In the genomic region with DNA sequence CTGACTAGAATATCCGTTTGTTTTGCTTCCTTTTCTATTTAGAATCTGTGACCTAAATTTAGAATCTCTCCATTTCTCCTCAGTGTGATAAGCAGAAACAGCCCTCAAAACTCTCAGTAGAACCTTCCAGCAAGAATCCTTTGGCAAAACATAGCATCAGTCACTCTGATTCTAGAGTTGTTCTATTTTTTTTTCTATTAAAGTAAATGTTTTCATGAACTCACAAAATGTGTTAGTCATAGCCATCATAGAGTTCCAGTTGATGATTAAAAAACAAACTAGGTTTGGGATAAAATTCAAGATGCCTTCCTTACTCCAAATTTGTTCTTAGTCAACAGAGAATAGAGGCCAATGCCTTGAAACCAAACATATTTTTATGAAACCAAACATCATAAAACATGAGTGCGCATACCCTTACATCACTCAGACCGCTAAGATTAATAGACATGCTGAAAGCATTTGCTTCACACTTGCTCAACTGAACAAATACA, we compare ENCODE assay signal across 15 cellular contexts. TPM values are rescaled to one million over a fixed set of nuclear protein-coding genes. Genes with fewer than 3 reads are reported as not detected.
DNase-seq lines count a peak whose midpoint lies in the region; ATAC-seq and TF ChIP-seq lines count a peak whose summit lies in the region.
"Had no signal": no experiment of that assay in that cellular context is flagged by ENCODE, and none has a peak within 500 bp of the region (broad histone marks: within the 10 kb centered on the region; RNA-seq: fewer than 3 reads in every experiment).

No MANE protein-coding gene starts in this region.

- H3K4me3 Mint-ChIP-seq in CD14-positive monocyte, result peak overlapping the region in 1 of 2 donors; percentile 43

- peaks cover 0 to 3% (median 0%) of the 10 kb centered on the region in 7 donors for H3K9me3 Mint-ChIP-seq in CD14-positive monocyte

- H3K9me3 ChIP-seq in OCI-LY7 (ENCODE audit: low read length), result no peaks in the 10 kb centered on the region
- no peaks in the 10 kb centered on the region for H3K9me3 ChIP-seq in psoas muscle
- H3K9me3 ChIP-seq in smooth muscle cell (replicated peaks; ENCODE audit: low read depth), result no peaks in the 10 kb centered on the region

- POLR2A ChIA-PET in OCI-LY7 (lab: Charles Lee), result interaction anchor here (1.1 to 1.9 kb wide), 3 partner anchors 11 to 264 kb away, joined by 3 to 8 read pairs (median 4); a partner anchor contains a TSS

- no TSS peak for BruUV-seq in OCI-LY7 (replicated peaks; lab: Mats Ljungman, UMichigan)

- H3K36me3 Mint-ChIP-seq in CD14-positive monocyte, result peaks cover 2% of the 10 kb centered on the region in 2 donors

- no peak overlapping the region for H3K9ac ChIP-seq in smooth muscle cell (ENCODE audit: low read depth)

- CTCF ChIA-PET in OCI-LY7 (lab: Charles Lee; ENCODE audit: unreplicated experiment), result no interaction called here

- H3F3A ChIP-seq in smooth muscle cell (ENCODE audit: low read depth), result no peaks in the 10 kb centered on the region

- H3K27ac ChIP-seq in OCI-LY7 (ENCODE audit: low read depth, low read length, poor library complexity, severe bottlenecking) (no peak overlapping the region), psoas muscle (no peak overlapping the region), smooth muscle cell (ENCODE audit: low read depth) (no peak overlapping the region)

- peak overlapping the region; percentile 33 to 86 (median 69) for H3K27ac Mint-ChIP-seq in CD14-positive monocyte

- no peak for DNase-seq in CD14-positive monocyte (ENCODE audit: low spot score)
- no peak for DNase-seq in OCI-LY7 (ENCODE audit: low spot score)
- DNase-seq in Right ventricle myocardium superior, result no peak
- no peak for DNase-seq in psoas muscle
- DNase-seq in smooth muscle cell (lab: John Stamatoyannopoulos, UW; ENCODE audit: unreplicated experiment), result no peak
- no peak for DNase-seq in T-helper 9 cell
- DNase-seq: activated CD4-positive, alpha-beta T cell treated with anti-CD3 and anti-CD28 coated beads, Interleukin-2, amount 50 U/mL, for 48 hours; adrenal gland; foreskin melanocyte; NCI-H1436; SHP77 treated with DMSO at 0.1 percent for 48 hours had no signal

- H3K27me3 Mint-ChIP-seq in CD14-positive monocyte (ENCODE audit: low read depth in 3 of 3), result peaks cover 0 to 2% (median 0%) of the 10 kb centered on the region in 3 donors

- ATAC-seq in Right ventricle myocardium superior (ENCODE audit: poor library complexity) (peak; percentile 83), psoas muscle (peak in 3 of 4 donors; percentile 57 to 78 (median 58)), GM18502 (IDR thresholded peaks at IDR 0.05; ENCODE audit: poor library complexity, unreplicated experiment) (no peak), HG03432 (IDR thresholded peaks at IDR 0.05; ENCODE audit: unreplicated experiment) (no peak)

- H2AFZ ChIP-seq in OCI-LY7 (ENCODE audit: low read length) (peak overlapping the region; percentile 10; the same call in 1 of the 2 replicates), smooth muscle cell (ENCODE audit: low read depth) (no peak overlapping the region)

- peaks cover 70% of the 10 kb centered on the region for H3K4me1 Mint-ChIP-seq in CD14-positive monocyte

- H3K79me2 ChIP-seq in OCI-LY7 (ENCODE audit: insufficient read depth, low read depth, low read length) (no peaks in the 10 kb centered on the region), smooth muscle cell (ENCODE audit: low read depth) (no peaks in the 10 kb centered on the region)

- no peak for TF ChIP-seq CTCF in CD14-positive monocyte (IDR thresholded peaks at IDR 0.05)
- no peak for TF ChIP-seq CTCF in OCI-LY7 (conservative IDR thresholded peaks at IDR 0.05; ENCODE audit: low read length)
- TF ChIP-seq CTCF in psoas muscle (IDR thresholded peaks at IDR 0.05), result no peak
- TF ChIP-seq CTCF in smooth muscle cell (IDR thresholded peaks at IDR 0.05; ENCODE audit: borderline replicate concordance, insufficient read depth, poor library complexity, severe bottlenecking), result no peak

- H4K20me1 ChIP-seq in OCI-LY7 (ENCODE audit: insufficient read depth, low read length), result no peaks in the 10 kb centered on the region
- H4K20me1 ChIP-seq in smooth muscle cell (ENCODE audit: low read depth), result no peaks in the 10 kb centered on the region

- H3K4me3 ChIP-seq in OCI-LY7 (ENCODE audit: low read depth, low read length, poor library complexity, severe bottlenecking) (no peak overlapping the region), psoas muscle (no peak overlapping the region), smooth muscle cell (no peak overlapping the region)
- H3K4me3 ChIP-seq: adrenal gland had no signal

- no peaks in the 10 kb centered on the region for H3K9me2 ChIP-seq in OCI-LY7 (ENCODE audit: insufficient read depth, low read length)

- WGBS in psoas muscle, 3 donors, result 23 to 52% (median 30%) methylated on average over 3 of the region's 3 CpGs
- 87% methylated on average over 3 of the region's 3 CpGs for WGBS in smooth muscle cell (ENCODE audit: low lambda C conversion rate)

- H3K4me1 ChIP-seq in OCI-LY7 (ENCODE audit: insufficient read depth, low read length, poor library complexity, severe bottlenecking) (peaks cover 44% of the 10 kb centered on the region), psoas muscle (no peaks in the 10 kb centered on the region), smooth muscle cell (ENCODE audit: low read depth) (no peaks in the 10 kb centered on the region)

- intact Hi-C loops in CD14-positive monocyte (cut with micrococcal nuclease) (loop anchor here in 1 of 2 donors (5.0 kb wide), 1 partner anchor 33 kb away; no protein-coding TSS in a partner anchor), OCI-LY7 (cut with micrococcal nuclease; ENCODE audit: unreplicated experiment) (loop anchor here (5.0 to 10.0 kb wide), 3 partner anchors 238 to 390 kb away; a partner anchor contains a TSS), Right ventricle myocardium superior (cut with DNase I) (no loop called here), psoas muscle (cut with DNase I) (no loop called here)

- H3K4me2 ChIP-seq in OCI-LY7 (ENCODE audit: low read length) (no peak overlapping the region), smooth muscle cell (no peak overlapping the region)

- H3K27me3 ChIP-seq in psoas muscle (ENCODE audit: insufficient read depth in 3 of 3, low read length in 2 of 3) (no peaks in the 10 kb centered on the region), smooth muscle cell (ENCODE audit: low read depth) (no peaks in the 10 kb centered on the region)
- H3K27me3 ChIP-seq: adrenal gland had no signal

- H3K36me3 ChIP-seq in OCI-LY7 (ENCODE audit: insufficient read depth, low read length) (no peaks in the 10 kb centered on the region), psoas muscle (ENCODE audit: insufficient read depth in 1 of 2, low read depth in 1 of 2) (no peaks in the 10 kb centered on the region), smooth muscle cell (ENCODE audit: low read depth) (no peaks in the 10 kb centered on the region)
- H3K36me3 ChIP-seq: adrenal gland had no signal

RNA-seq across cellular contexts. Expression of a gene that starts 13.2 kb away (rescaled TPM):
- polyA plus RNA-seq in CD14-positive monocyte (not detected), psoas muscle (under 1 TPM; 0.20 to 0.59 (median 0.35) TPM), smooth muscle cell (0.91 and 2.3 TPM in 2 replicates)
- total RNA-seq in OCI-LY7 (2014; rRNA removed; shearing (Covaris generic)), result not detected in 2 replicates
- total RNA-seq in OCI-LY7 (2022) (not detected in 2 replicates), Right ventricle myocardium superior (1.9 TPM), psoas muscle (1 to 10 TPM in 1 of 4 donors, under 1 TPM in 3; 0.29 to 2.3 (median 0.53) TPM), smooth muscle cell (1.6 and 5.3 TPM in 2 replicates)
- total RNA-seq: H4 had no signal
- polyA plus RNA-seq: neural cell had no signal

RNA-seq across cellular contexts. Expression of a gene that starts 55.0 kb away (rescaled TPM):
- polyA plus RNA-seq in CD14-positive monocyte (1 to 10 TPM; 1.9 to 2.5 TPM), psoas muscle (1 to 10 TPM; 1.6 to 2.3 (median 1.6) TPM), smooth muscle cell (15.0 and 17.4 TPM in 2 replicates)
- not detected in 2 replicates for total RNA-seq in OCI-LY7 (2014; rRNA removed; shearing (Covaris generic))
- total RNA-seq in OCI-LY7 (2022) (not detected in 2 replicates), Right ventricle myocardium superior (6.7 TPM), psoas muscle (1 to 10 TPM; 1.8 to 4.7 (median 2.2) TPM), smooth muscle cell (12.8 and 26.4 TPM in 2 replicates)

Comparison
In these comparisons a context has a peak if more than half of its experiments do, and no peak if none do; other contexts are left out.
1. ATAC-seq: peak in Right ventricle myocardium superior (single experiment) and psoas muscle (3 of 4); none in GM18502 (single experiment) and HG03432 (single experiment).